Comparison of ENCODE assay signal across 1 cellular context in the genomic region with DNA sequence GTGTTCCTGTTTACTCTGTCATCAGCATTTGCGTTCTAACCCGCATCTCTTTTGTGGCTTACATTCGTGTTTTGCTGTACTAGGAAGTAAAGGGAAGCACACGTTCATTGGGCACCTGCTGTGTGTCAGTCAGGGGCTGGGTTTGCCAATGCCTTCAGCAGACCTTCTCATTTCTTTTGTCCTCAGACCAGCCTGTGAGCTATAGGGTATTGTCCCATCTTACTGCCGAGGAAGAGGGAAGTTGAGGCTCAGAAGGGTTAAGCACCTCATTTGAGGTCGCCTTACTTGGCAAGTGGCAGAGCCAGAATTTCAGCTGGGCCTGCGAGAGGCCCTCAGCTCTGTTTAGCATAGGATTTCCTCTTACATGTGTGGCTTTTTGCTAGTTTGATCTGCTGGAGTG.
TF ChIP-seq lines count a peak whose summit lies in the region.

No MANE protein-coding gene starts in this region.

TF ChIP-seq in IMR-90, 13 proteins besides CTCF, POLR2A, EP300 and RAD21 (continued from another document):
- TF ChIP-seq RFX5 (IDR thresholded peaks at IDR 0.05; ENCODE audit: low read depth, low read length), result no peak
- no peak for TF ChIP-seq BHLHE40 (IDR thresholded peaks at IDR 0.05; ENCODE audit: low read depth, low read length)
- TF ChIP-seq, protein P1, sequence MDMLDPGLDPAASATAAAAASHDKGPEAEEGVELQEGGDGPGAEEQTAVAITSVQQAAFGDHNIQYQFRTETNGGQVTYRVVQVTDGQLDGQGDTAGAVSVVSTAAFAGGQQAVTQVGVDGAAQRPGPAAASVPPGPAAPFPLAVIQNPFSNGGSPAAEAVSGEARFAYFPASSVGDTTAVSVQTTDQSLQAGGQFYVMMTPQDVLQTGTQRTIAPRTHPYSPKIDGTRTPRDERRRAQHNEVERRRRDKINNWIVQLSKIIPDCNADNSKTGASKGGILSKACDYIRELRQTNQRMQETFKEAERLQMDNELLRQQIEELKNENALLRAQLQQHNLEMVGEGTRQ (IDR thresholded peaks at IDR 0.05; ENCODE audit: low read depth, low read length), result no peak
- TF ChIP-seq RCOR1 (IDR thresholded peaks at IDR 0.05; ENCODE audit: insufficient replicate concordance, low read length), result no peak
- TF ChIP-seq MAZ (IDR thresholded peaks at IDR 0.05; ENCODE audit: borderline replicate concordance, low read depth, low read length), result no peak
- TF ChIP-seq, protein P2, sequence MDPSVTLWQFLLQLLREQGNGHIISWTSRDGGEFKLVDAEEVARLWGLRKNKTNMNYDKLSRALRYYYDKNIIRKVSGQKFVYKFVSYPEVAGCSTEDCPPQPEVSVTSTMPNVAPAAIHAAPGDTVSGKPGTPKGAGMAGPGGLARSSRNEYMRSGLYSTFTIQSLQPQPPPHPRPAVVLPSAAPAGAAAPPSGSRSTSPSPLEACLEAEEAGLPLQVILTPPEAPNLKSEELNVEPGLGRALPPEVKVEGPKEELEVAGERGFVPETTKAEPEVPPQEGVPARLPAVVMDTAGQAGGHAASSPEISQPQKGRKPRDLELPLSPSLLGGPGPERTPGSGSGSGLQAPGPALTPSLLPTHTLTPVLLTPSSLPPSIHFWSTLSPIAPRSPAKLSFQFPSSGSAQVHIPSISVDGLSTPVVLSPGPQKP (IDR thresholded peaks at IDR 0.05; ENCODE audit: borderline replicate concordance, low read depth, low read length), result no peak
